In the genomic region with DNA sequence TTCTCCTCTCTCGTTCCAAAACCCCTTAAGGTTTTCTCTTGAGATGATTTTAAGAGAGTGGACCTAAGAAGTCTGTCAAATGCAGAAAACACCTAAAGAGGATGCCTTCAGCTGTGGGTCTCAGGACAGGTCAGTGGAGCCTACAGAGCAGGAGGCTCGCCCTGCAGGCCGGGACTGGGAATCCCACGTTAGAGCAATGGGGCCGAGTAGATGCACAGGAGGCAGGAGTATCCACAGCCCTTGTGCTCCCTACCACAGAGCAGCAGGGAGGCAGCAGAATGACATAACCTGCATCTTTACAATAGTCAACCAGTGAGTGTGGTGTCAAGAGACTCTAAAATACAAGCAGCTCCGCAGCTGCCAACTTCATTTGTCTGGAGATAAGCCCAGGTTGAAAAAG, we compare ENCODE assay signal across 1 cellular context.
TF ChIP-seq lines count a peak whose summit lies in the region.

No MANE protein-coding gene starts in this region.

TF ChIP-seq in WTC11, 78 proteins besides CTCF, POLR2A, EP300 and RAD21 (continued from another document):
- TF ChIP-seq, protein P1, sequence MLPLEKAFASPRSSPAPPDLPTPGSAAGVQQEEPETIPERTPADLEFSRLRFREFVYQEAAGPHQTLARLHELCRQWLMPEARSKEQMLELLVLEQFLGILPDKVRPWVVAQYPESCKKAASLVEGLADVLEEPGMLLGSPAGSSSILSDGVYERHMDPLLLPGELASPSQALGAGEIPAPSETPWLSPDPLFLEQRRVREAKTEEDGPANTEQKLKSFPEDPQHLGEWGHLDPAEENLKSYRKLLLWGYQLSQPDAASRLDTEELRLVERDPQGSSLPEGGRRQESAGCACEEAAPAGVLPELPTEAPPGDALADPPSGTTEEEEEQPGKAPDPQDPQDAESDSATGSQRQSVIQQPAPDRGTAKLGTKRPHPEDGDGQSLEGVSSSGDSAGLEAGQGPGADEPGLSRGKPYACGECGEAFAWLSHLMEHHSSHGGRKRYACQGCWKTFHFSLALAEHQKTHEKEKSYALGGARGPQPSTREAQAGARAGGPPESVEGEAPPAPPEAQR (CRISPR knock-in tag; IDR thresholded peaks at IDR 0.05) = no peak
- no peak for TF ChIP-seq ZNF317 (CRISPR knock-in tag; IDR thresholded peaks at IDR 0.05; ENCODE audit: borderline replicate concordance, low read depth)
